ENCODE assay signal across 17 cellular contexts in the genomic region with DNA sequence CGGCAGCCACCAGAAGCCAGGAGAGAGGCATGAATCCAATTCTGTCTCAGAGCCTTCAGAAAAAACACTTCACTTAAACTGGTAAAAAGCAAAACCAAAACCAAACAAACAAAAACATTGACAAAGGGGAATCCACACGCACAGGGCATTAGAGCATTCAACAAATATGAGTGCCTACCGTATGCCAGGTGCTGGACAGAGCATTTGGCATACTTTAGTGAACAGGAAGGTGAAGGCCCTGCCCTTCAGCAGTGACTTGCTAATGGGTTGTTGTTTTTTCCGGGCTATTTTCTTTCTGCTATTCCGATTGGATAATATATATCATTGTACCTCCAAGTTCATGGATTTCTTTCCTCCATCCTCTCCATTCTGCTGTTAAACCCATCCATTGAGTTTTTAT.
DNase-seq lines count a peak whose midpoint lies in the region; ATAC-seq and TF ChIP-seq lines count a peak whose summit lies in the region.
"Had no signal": no experiment of that assay in that cellular context is flagged by ENCODE, and none has a peak within 500 bp of the region (broad histone marks: within the 10 kb centered on the region; RNA-seq: fewer than 3 reads in every experiment).

No MANE protein-coding gene starts in this region.

- WGBS in spleen, 5 donors: 68 to 75% (median 69%) methylated on average over 5 of the region's 5 CpGs

- TF ChIP-seq CTCF in HEK293 (tag by site-specific recombination; IDR thresholded peaks at IDR 0.05) (no peak), spleen (IDR thresholded peaks at IDR 0.05 in 8 of 11, conservative IDR thresholded peaks at IDR 0.05 in 3 of 11) (no peak)

- intact Hi-C loops in spleen (cut with DNase I; ENCODE audit: low total_unique reads): no loop called here

- no peak for ATAC-seq in GM18873 (IDR thresholded peaks at IDR 0.05; ENCODE audit: low FRiP score, unreplicated experiment)
- ATAC-seq: CD8-positive, alpha-beta T cell had no signal

- H3K4me1 ChIP-seq in HEK293 (ENCODE audit: control insufficient read depth, insufficient read depth, low read length) (peaks cover 2% of the 10 kb centered on the region; the same call in 1 of the 2 replicates), spleen (peaks cover 0 to 17% (median 10%) of the 10 kb centered on the region in 6 donors)

- CTCF ChIA-PET in HEK293 (lab: Yijun Ruan, JAX): no interaction called here

- in situ Hi-C loops in KBM-7 (cut with MboI; ENCODE audit: low pct_unique_long_range_greater_than_20kb, low sequenced_read_pairs): no loop called here

- POLR2A ChIA-PET in HEK293 (lab: Yijun Ruan, JAX): no interaction called here

- no peak overlapping the region for H3K4me3 ChIP-seq in HEK293 (ENCODE audit: low read depth, low read length)
- no peak overlapping the region for H3K4me3 ChIP-seq in spleen
- H3K4me3 ChIP-seq: BLaER1 treated with 17β-estradiol and CSF1 and Interleukin-3, amounts not matched to agents 10 nM and 100 nM had no signal

- H3K9me3 ChIP-seq in HEK293 (ENCODE audit: control insufficient read depth, insufficient read depth, low read depth, low read length): no peaks in the 10 kb centered on the region
- H3K9me3 ChIP-seq in spleen: no peaks in the 10 kb centered on the region

- H3K36me3 ChIP-seq in HEK293 (ENCODE audit: control insufficient read depth in 2 of 2, insufficient read depth in 1 of 2, low read length in 2 of 2) (no peaks in the 10 kb centered on the region), spleen (no peaks in the 10 kb centered on the region)
- H3K36me3 ChIP-seq: BLaER1 treated with 17β-estradiol and CSF1 and Interleukin-3, amounts not matched to agents 10 nM and 100 nM had no signal

- TF ChIP-seq POLR2A in spleen (IDR thresholded peaks at IDR 0.05): no peak

- DNase-seq in DMS79 (lab: John Stamatoyannopoulos, UW) (peak; percentile 34), NCI-H345 (lab: John Stamatoyannopoulos, UW) (peak; percentile 67), spleen (peak; percentile 2), KBM-7 (no peak), OCI-M1 (lab: John Stamatoyannopoulos, UW) (no peak)
- DNase-seq: 8988T; Calu3; CD8-positive, alpha-beta T cell; DMS 273 treated with DMSO at 0.1 percent for 48 hours; DMS53; GDM1; H9; IMR-90; KG1 had no signal

- H3K27ac ChIP-seq in HEK293 (ENCODE audit: extremely low read depth, low read depth, low read length) (no peak overlapping the region), spleen (peak overlapping the region in 1 of 8 donors; percentile 35)
- H3K27ac ChIP-seq: BLaER1 treated with 17β-estradiol and CSF1 and Interleukin-3, amounts not matched to agents 10 nM and 100 nM had no signal

- H3K27me3 ChIP-seq in spleen (replicated peaks in 1 of 7): peaks cover 0 to 6% (median 0%) of the 10 kb centered on the region in 7 donors
- H3K27me3 ChIP-seq: BLaER1 treated with 17β-estradiol and CSF1 and Interleukin-3, amounts not matched to agents 10 nM and 100 nM had no signal

TF ChIP-seq in HEK293, 187 proteins besides CTCF, POLR2A, EP300 and RAD21:
- TF ChIP-seq ZNF146 (tag by site-specific recombination; IDR thresholded peaks at IDR 0.05) (no peak), BCL6B (tag by site-specific recombination; IDR thresholded peaks at IDR 0.05) (no peak), ZNF571 (tag by site-specific recombination; IDR thresholded peaks at IDR 0.05) (no peak), ATF2 (tag by site-specific recombination; IDR thresholded peaks at IDR 0.05; ENCODE audit: low read depth) (no peak), REST (tag by site-specific recombination; IDR thresholded peaks at IDR 0.05) (peak; percentile 72; the same call in 1 of the 2 replicates)

Comparison
In these comparisons a context has a peak if more than half of its experiments do, and no peak if none do; other contexts are left out.
1. DNase-seq: peak in DMS79 (single experiment), NCI-H345 (single experiment) and spleen (single experiment); none in KBM-7 (single experiment) and OCI-M1 (single experiment).